ENCODE assay signal across 9 cellular contexts in genomic region chr1:70528591-70529333, GRCh38.
DNase-seq lines count a peak whose midpoint lies in the region; ATAC-seq and TF ChIP-seq lines count a peak whose summit lies in the region.
"Had no signal": no experiment of that assay in that cellular context is flagged by ENCODE, and none has a peak within 500 bp of the region (broad histone marks: within the 10 kb centered on the region; RNA-seq: fewer than 3 reads in every experiment).

No MANE protein-coding gene starts in this region.

- TF ChIP-seq POLR2A in sigmoid colon (IDR thresholded peaks at IDR 0.05) = no peak

- no peaks in the 10 kb centered on the region for H3K9me3 Mint-ChIP-seq in glutamatergic neuron (ENCODE audit: unreplicated experiment)

- TF ChIP-seq EP300 in sigmoid colon (IDR thresholded peaks at IDR 0.05) = no peak

- H3K4me3 ChIP-seq in sigmoid colon = no peak overlapping the region

- no peak overlapping the region for H3K27ac ChIP-seq in sigmoid colon

- peaks cover 8% of the 10 kb centered on the region for H3K4me1 Mint-ChIP-seq in T-helper 17 cell
- no peaks in the 10 kb centered on the region for H3K4me1 Mint-ChIP-seq in glutamatergic neuron (ENCODE audit: low read depth, unreplicated experiment)

- no peaks in the 10 kb centered on the region for H3K36me3 ChIP-seq in sigmoid colon

- peak; percentile 71 for ATAC-seq in GM19455 (IDR thresholded peaks at IDR 0.05; ENCODE audit: unreplicated experiment)
- peak; percentile 47 for ATAC-seq in T-helper 17 cell
- ATAC-seq in HG03457 (IDR thresholded peaks at IDR 0.05; ENCODE audit: unreplicated experiment) = no peak

- H3K36me3 Mint-ChIP-seq in T-helper 17 cell (ENCODE audit: low read depth) = peaks cover 2% of the 10 kb centered on the region
- no peaks in the 10 kb centered on the region for H3K36me3 Mint-ChIP-seq in glutamatergic neuron (ENCODE audit: unreplicated experiment)
- H3K36me3 Mint-ChIP-seq: activated naive CD8-positive, alpha-beta T cell had no signal

- peak; percentile 33 for TF ChIP-seq CTCF in glutamatergic neuron (IDR thresholded peaks at IDR 0.05; ENCODE audit: partially characterized antibody, unreplicated experiment)
- TF ChIP-seq CTCF in sigmoid colon (IDR thresholded peaks at IDR 0.05) = peak in 3 of 4 experiments; percentile 28 to 60 (median 40)

- H3K27ac Mint-ChIP-seq in T-helper 17 cell (no peak overlapping the region), glutamatergic neuron (ENCODE audit: unreplicated experiment) (no peak overlapping the region)
- H3K27ac Mint-ChIP-seq: activated naive CD8-positive, alpha-beta T cell had no signal

- H3K4me1 ChIP-seq in sigmoid colon = peaks cover 0 to 5% (median 0%) of the 10 kb centered on the region in 4 donors

- H3K9me3 ChIP-seq in T-helper 17 cell (ENCODE audit: control insufficient read depth, low read length, poor library complexity, severe bottlenecking) (no peaks in the 10 kb centered on the region), sigmoid colon (no peaks in the 10 kb centered on the region)

- DNase-seq in NCI-H524 (lab: John Stamatoyannopoulos, UW) (peak; percentile 33 to 55), NCI-H524 treated with DMSO at 0.1 percent for 48 hours (lab: John Stamatoyannopoulos, UW) (no peak), LHCN-M2 (ENCODE audit: low read depth) (peak; percentile 10), T-helper 17 cell (no peak), glutamatergic neuron (peak; percentile 35), sigmoid colon (no peak)

- H3K4me3 Mint-ChIP-seq in T-helper 17 cell = no peak overlapping the region
- no peak overlapping the region for H3K4me3 Mint-ChIP-seq in glutamatergic neuron (ENCODE audit: unreplicated experiment)
- H3K4me3 Mint-ChIP-seq: activated naive CD8-positive, alpha-beta T cell had no signal

- peaks cover 44% of the 10 kb centered on the region for H3K27me3 Mint-ChIP-seq in T-helper 17 cell
- no peaks in the 10 kb centered on the region for H3K27me3 Mint-ChIP-seq in glutamatergic neuron (ENCODE audit: unreplicated experiment)

- WGBS in sigmoid colon, 2 donors = 20 to 37% methylated on average over 12 of the region's 12 CpGs

- H3K27me3 ChIP-seq in sigmoid colon = no peaks in the 10 kb centered on the region

- intact Hi-C loops in sigmoid colon (cut with DNase I) = loop anchor here (2.0 kb wide), 1 partner anchor 520 kb away; no protein-coding TSS in a partner anchor

Comparison
In these comparisons a context has a peak if more than half of its experiments do, and no peak if none do; other contexts are left out.
1. DNase-seq: peak in NCI-H524 (2 of 2), LHCN-M2 (single experiment) and glutamatergic neuron (single experiment); none in NCI-H524 treated with DMSO at 0.1 percent for 48 hours (single experiment), T-helper 17 cell (0 of 3) and sigmoid colon (single experiment).